Comparison of ENCODE assay signal across 13 cellular contexts in genomic region chr6:2843138-2843740, GRCh38. TPM values are rescaled to one million over a fixed set of nuclear protein-coding genes. Genes with fewer than 3 reads are reported as not detected.
DNase-seq lines count a peak whose midpoint lies in the region; ATAC-seq and TF ChIP-seq lines count a peak whose summit lies in the region.
"Had no signal": no experiment of that assay in that cellular context is flagged by ENCODE, and none has a peak within 500 bp of the region (broad histone marks: within the 10 kb centered on the region; RNA-seq: fewer than 3 reads in every experiment).

No MANE protein-coding gene starts in this region.

- POLR2A ChIA-PET in activated CD4-positive, alpha-beta T cell treated with anti-CD3 and anti-CD28 coated beads for 36 hours (lab: Charles Lee), result no interaction called here
- POLR2A ChIA-PET in GM10248 (lab: Yijun Ruan, JAX), result no interaction called here

- TF ChIP-seq POLR2A in esophagus squamous epithelium (IDR thresholded peaks at IDR 0.05), result no peak
- no peak for TF ChIP-seq POLR2A in spleen (IDR thresholded peaks at IDR 0.05)

- H2BK120ac ChIP-seq in H9 (ENCODE audit: low read depth, low read length, poor library complexity, severe bottlenecking), result no peak overlapping the region

- H3K4ac ChIP-seq in H9 (ENCODE audit: low read depth, low read length), result no peak overlapping the region

- H4K91ac ChIP-seq in H9 (ENCODE audit: insufficient read length, low read depth, low read length), result no peak overlapping the region

- no peaks in the 10 kb centered on the region for H3K9me3 Mint-ChIP-seq in activated CD4-positive, alpha-beta T cell treated with anti-CD3 and anti-CD28 coated beads for 36 hours (ENCODE audit: low read depth)
- H3K9me3 Mint-ChIP-seq in H9, result no peaks in the 10 kb centered on the region

- H3K36me3 Mint-ChIP-seq in activated CD4-positive, alpha-beta T cell treated with anti-CD3 and anti-CD28 coated beads for 36 hours (ENCODE audit: low read depth), result peaks cover 29% of the 10 kb centered on the region
- H3K36me3 Mint-ChIP-seq in H9 (ENCODE audit: insufficient read depth in 1 of 3, low read depth in 3 of 3), result peaks cover 0 to 8% (median 4%) of the 10 kb centered on the region in 3 experiments; a peak in 4 of 7 replicates

- no peak overlapping the region for H2BK20ac ChIP-seq in H9 (ENCODE audit: low read depth, low read length, poor library complexity, severe bottlenecking)

- no peak overlapping the region for H3T11ph ChIP-seq in H9 (ENCODE audit: low read length)

- no peak overlapping the region for H3K4me2 ChIP-seq in H9 (ENCODE audit: insufficient read depth, insufficient read length, low read length)

- H3K4me1 Mint-ChIP-seq in activated CD4-positive, alpha-beta T cell treated with anti-CD3 and anti-CD28 coated beads for 36 hours, result peaks cover 75% of the 10 kb centered on the region
- peaks cover 32 to 34% of the 10 kb centered on the region in 2 experiments for H3K4me1 Mint-ChIP-seq in H9

- H2AFZ ChIP-seq in H9 (ENCODE audit: low read length), result no peak overlapping the region

- no peak overlapping the region for H3K23ac ChIP-seq in H9 (ENCODE audit: insufficient read length, low read depth, low read length)

- TF ChIP-seq CTCF in esophagus squamous epithelium (IDR thresholded peaks at IDR 0.05), result no peak
- no peak for TF ChIP-seq CTCF in spleen (IDR thresholded peaks at IDR 0.05 in 8 of 11, conservative IDR thresholded peaks at IDR 0.05 in 3 of 11)
- TF ChIP-seq CTCF in GM10248 (IDR thresholded peaks at IDR 0.05; ENCODE audit: control extremely low read depth, extremely low read depth, low read depth, missing control alignments), result no peak
- no peak for TF ChIP-seq CTCF in H9 (conservative IDR thresholded peaks at IDR 0.05)

- H3K27me3 Mint-ChIP-seq in activated CD4-positive, alpha-beta T cell treated with anti-CD3 and anti-CD28 coated beads for 36 hours, result no peaks in the 10 kb centered on the region
- H3K27me3 Mint-ChIP-seq in H9 (ENCODE audit: low read depth), result 0 out of 2 replicates have a peak, but pooled peaks cover 2% of the 10 kb centered on the region

- no peak for ATAC-seq in activated CD4-positive, alpha-beta T cell treated with anti-CD3 and anti-CD28 coated beads for 36 hours
- ATAC-seq: body of pancreas had no signal

- H3K9ac ChIP-seq in H9 (ENCODE audit: extremely low read depth, insufficient read length, low read length), result no peak overlapping the region

- H2BK12ac ChIP-seq in H9 (ENCODE audit: insufficient read length, low read depth, low read length), result no peak overlapping the region

- H2BK5ac ChIP-seq in H9 (ENCODE audit: insufficient read length, low read length), result no peak overlapping the region

- H3K4me1 ChIP-seq in esophagus squamous epithelium (peaks cover 4 to 73% (median 42%) of the 10 kb centered on the region in 3 donors), spleen (peaks cover 29 to 82% (median 66%) of the 10 kb centered on the region in 6 donors), H9 (ENCODE audit: insufficient read depth, low read length) (peaks cover 11% of the 10 kb centered on the region; the same call in 1 of the 2 replicates)

- no peak overlapping the region for H4K8ac ChIP-seq in H9 (replicated peaks; ENCODE audit: insufficient read length, low read depth, low read length)

- no peak for DNase-seq in activated CD4-positive, alpha-beta T cell treated with anti-CD3 and anti-CD28 coated beads for 36 hours
- no peak for DNase-seq in activated CD4-positive, alpha-beta T cell treated with anti-CD3 and anti-CD28 coated beads for 4 hours
- DNase-seq in NCI-H2196 treated with DMSO at 0.1 percent for 48 hours (lab: John Stamatoyannopoulos, UW; ENCODE audit: unreplicated experiment) (peak; percentile 20), esophagus squamous epithelium (lab: John Stamatoyannopoulos, UW) (no peak), spleen (no peak), GM10248 (ENCODE audit: extremely low spot score) (no peak), H9 (no peak)
- no peak for DNase-seq in stimulated activated naive CD4-positive, alpha-beta T cell treated with Interleukin-2 at 50 U/mL for 16 hours (lab: John Stamatoyannopoulos, UW)
- DNase-seq: ACHN, DMS79 treated with DMSO at 0.1 percent for 48 hours, NCI-H1694 had no signal

- H3K14ac ChIP-seq in H9 (ENCODE audit: insufficient read depth, low read length), result no peak overlapping the region

- no peak overlapping the region for H4K5ac ChIP-seq in H9 (ENCODE audit: insufficient read length, low read depth, low read length)

- 50% methylated on average over 1 of the region's 2 CpGs; no CpG with 5 or more reads in 1 of the 2 donors for whole genome bisulfite sequencing in esophagus squamous epithelium, 2 donors
- 11 to 50% (median 35%) methylated on average over 1 to 2 of the region's 2 CpGs for WGBS in spleen, 5 donors
- no CpG with 5 or more reads among the region's 2 CpGs for WGBS in H9 (ENCODE audit: extremely low coverage, insufficient read length, low lambda C conversion rate)

- no peak overlapping the region for H3K4me3 Mint-ChIP-seq in activated CD4-positive, alpha-beta T cell treated with anti-CD3 and anti-CD28 coated beads for 36 hours
- no peak overlapping the region for H3K4me3 Mint-ChIP-seq in H9

- no peaks in the 10 kb centered on the region for H3K79me1 ChIP-seq in H9 (ENCODE audit: insufficient read depth, low read depth, low read length, poor library complexity, severe bottlenecking)

- H2BK15ac ChIP-seq in H9 (ENCODE audit: low read depth, low read length), result no peak overlapping the region

- peak overlapping the region; percentile 39 for H3K27ac Mint-ChIP-seq in activated CD4-positive, alpha-beta T cell treated with anti-CD3 and anti-CD28 coated beads for 36 hours
- H3K27ac Mint-ChIP-seq in H9, result no peak overlapping the region

- no peaks in the 10 kb centered on the region for H3K9me3 ChIP-seq in esophagus squamous epithelium
- no peaks in the 10 kb centered on the region for H3K9me3 ChIP-seq in spleen
- H3K9me3 ChIP-seq in H9 (ENCODE audit: control insufficient read depth, low read depth, low read length), result no peaks in the 10 kb centered on the region
- H3K9me3 ChIP-seq: body of pancreas, right atrium auricular region had no signal

- no peaks in the 10 kb centered on the region for H3K79me2 ChIP-seq in H9 (ENCODE audit: insufficient read depth, low read length)

- H2AK5ac ChIP-seq in H9 (ENCODE audit: insufficient read length, low read length), result no peak overlapping the region

- H3K27ac ChIP-seq in esophagus squamous epithelium, result peak overlapping the region; percentile 97 to 98 (median 98)
- peak overlapping the region in 7 of 8 donors; percentile 6 to 99 (median 97) for H3K27ac ChIP-seq in spleen
- no peak overlapping the region for H3K27ac ChIP-seq in H9 (ENCODE audit: insufficient read length, low read depth, low read length)

- H3K18ac ChIP-seq in H9 (ENCODE audit: insufficient read length, low read depth, low read length), result no peak overlapping the region

- no peak overlapping the region for H3K56ac ChIP-seq in H9 (ENCODE audit: insufficient read length, low read depth, low read length)

- CTCF ChIA-PET in activated CD4-positive, alpha-beta T cell treated with anti-CD3 and anti-CD28 coated beads for 36 hours (lab: Charles Lee), result interaction anchor here (0.7 to 9.1 kb wide), 6 partner anchors 50 to 225 kb away, joined by 3 to 165 read pairs (median 16); partner anchors contain the start of gene RIPK1
- CTCF ChIA-PET in GM10248 (lab: Yijun Ruan, JAX), result interaction anchor here (0.7 to 8.6 kb wide), 5 partner anchors 52 to 147 kb away, joined by 3 to 59 read pairs (median 14); no protein-coding TSS in a partner anchor

- H3K4me3 ChIP-seq in esophagus squamous epithelium (no peak overlapping the region), spleen (no peak overlapping the region)
- H3K4me3 ChIP-seq: body of pancreas, right atrium auricular region had no signal

- H3K23me2 ChIP-seq in H9 (ENCODE audit: insufficient read length, low read depth, low read length, poor library complexity, severe bottlenecking), result peaks cover 3% of the 10 kb centered on the region

- no peaks in the 10 kb centered on the region for H4K20me1 ChIP-seq in H9 (ENCODE audit: control insufficient read depth, insufficient read depth, insufficient read length)

- H3K36me3 ChIP-seq in esophagus squamous epithelium (peaks cover 0 to 15% (median 0%) of the 10 kb centered on the region in 3 donors), spleen (peaks cover 0 to 24% (median 6%) of the 10 kb centered on the region in 6 donors)

- intact Hi-C loops in activated CD4-positive, alpha-beta T cell treated with anti-CD3 and anti-CD28 coated beads for 36 hours (cut with DNase I, micrococcal nuclease), result loop anchor here (5.0 kb wide), 2 partner anchors 224 to 364 kb away; partner anchors contain the start of gene RIPK1 (in 1 of the 2)
- intact Hi-C loops in esophagus squamous epithelium (cut with DNase I), result loop anchor here (10.0 kb wide), 1 partner anchor 48 kb away; no protein-coding TSS in a partner anchor
- intact Hi-C loops in spleen (cut with DNase I; ENCODE audit: low total_unique reads), result loop anchor here (10.0 kb wide), 1 partner anchor 48 kb away; no protein-coding TSS in a partner anchor

- H3K27me3 ChIP-seq in esophagus squamous epithelium (no peaks in the 10 kb centered on the region), spleen (replicated peaks in 1 of 7) (no peaks in the 10 kb centered on the region), H9 (ENCODE audit: insufficient read depth, low read length) (no peaks in the 10 kb centered on the region)
- H3K27me3 ChIP-seq: body of pancreas, right atrium auricular region had no signal

RNA-seq across cellular contexts. Expression of gene SERPINB1, which starts 1.6 kb away (rescaled TPM):
- 100 to 1,000 TPM; 200 to 243 TPM for total RNA-seq in activated CD4-positive, alpha-beta T cell treated with anti-CD3 and anti-CD28 coated beads for 36 hours
- 1,000 to 10,000 TPM in 1 of 4 donors, 100 to 1,000 TPM in 3; 284 to 1,204 (median 702) TPM for total RNA-seq in esophagus squamous epithelium
- 100 to 1,000 TPM in 5 of 7 donors, 10 to 100 TPM in 2; 71.2 to 194 (median 106) TPM for total RNA-seq in spleen
- polyA plus RNA-seq in spleen, result 10 to 100 TPM; 54.9 to 64.6 (median 55.0) TPM
- total RNA-seq in H9 (2021), result 18.4 and 20.5 TPM in 2 replicates

RNA-seq across cellular contexts. Expression of gene SERPINB9, which starts 59.9 kb away (rescaled TPM):
- 100 to 1,000 TPM in 1 of 2 experiments, 10 to 100 TPM in 1; 90.0 to 109 TPM for total RNA-seq in activated CD4-positive, alpha-beta T cell treated with anti-CD3 and anti-CD28 coated beads for 36 hours
- 10 to 100 TPM in 2 of 4 donors, 1 to 10 TPM in 2; 7.5 to 40.4 (median 12.1) TPM for total RNA-seq in esophagus squamous epithelium
- total RNA-seq in spleen, result 10 to 100 TPM; 43.0 to 75.7 (median 55.4) TPM
- 10 to 100 TPM; 16.2 to 22.4 (median 17.0) TPM for polyA plus RNA-seq in spleen
- total RNA-seq in H9 (2021), result 382 and 390 TPM in 2 replicates
